In the genomic region with DNA sequence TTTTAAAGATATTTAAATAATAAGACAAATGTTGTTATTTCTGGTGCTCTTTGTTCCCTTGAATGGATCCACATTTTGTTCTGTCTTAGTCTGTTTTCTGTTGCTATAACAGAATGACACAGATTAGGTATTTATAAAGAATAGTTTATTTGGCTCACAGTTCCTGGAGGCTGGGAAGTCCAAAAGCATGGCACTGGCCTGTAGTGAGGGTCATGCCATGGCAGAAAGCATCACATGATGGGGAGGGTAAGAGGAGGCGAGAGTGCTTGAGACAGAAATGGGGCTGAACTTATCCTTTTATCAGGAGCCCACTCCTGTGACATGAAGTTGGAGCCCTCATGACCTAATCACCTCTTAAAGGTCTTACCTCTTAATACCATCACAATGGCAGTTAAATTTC, we compare ENCODE assay signal across 32 cellular contexts.
"Had no signal": no experiment of that assay in that cellular context is flagged by ENCODE, and none has a peak within 500 bp of the region (broad histone marks: within the 10 kb centered on the region; RNA-seq: fewer than 3 reads in every experiment).

No MANE protein-coding gene starts in this region.

- H3K27ac Mint-ChIP-seq: activated B cell treated with CpG ODN at 0.5 μM for 24 hours; activated CD8-positive, alpha-beta T cell treated with anti-CD3 and anti-CD28 coated beads for 36 hours; activated naive CD4-positive, alpha-beta T cell treated with anti-CD3 and anti-CD28 coated beads, Interleukin-2, amount 50 U/mL, for 72 hours; activated T-helper 17 cell treated with anti-CD3 and anti-CD28 coated beads, Interleukin-2, amount 50 U/mL, for 72 hours; T-helper 17 cell; T-helper 2 cell treated with Interferon-gamma antibody and Interleukin-4, amounts not matched to agents 5 μg/mL and 100 μg/mL, for 36 hours had no signal

- DNase-seq: activated B cell treated with CpG ODN at 0.5 μM for 24 hours; activated CD4-positive, alpha-beta T cell treated with anti-CD3 and anti-CD28 coated beads for 48 hours; activated CD4-positive, alpha-beta T cell treated with anti-CD3 and anti-CD28 coated beads, Interleukin-2, amount 50 U/mL, for 1 hour; activated CD4-positive, alpha-beta T cell treated with anti-CD3 and anti-CD28 coated beads, Interleukin-2, amount 50 U/mL, for 48 hours; activated CD8-positive, alpha-beta memory T cell treated with anti-CD3 and anti-CD28 coated beads for 24 hours; activated CD8-positive, alpha-beta T cell treated with anti-CD3 and anti-CD28 coated beads for 36 hours; activated effector memory CD4-positive, alpha-beta T cell treated with Interleukin-2 at 50 U/mL for 16 hours; activated gamma-delta T cell treated with Interleukin-2 at 50 U/mL for 16 hours; activated naive CD4-positive, alpha-beta T cell treated with Interleukin-2 at 50 U/mL for 16 hours; activated T-cell treated with anti-CD3 and anti-CD28 coated beads, Interleukin-2, amount 50 U/mL, for 4 hours; adrenal gland; amygdala; aorta; body of pancreas; caudate nucleus; cortex of kidney; dermis blood vessel endothelial cell; effector CD4-positive, alpha-beta T cell; foreskin fibroblast; glutamatergic neuron; heart left ventricle; T-helper 1 cell; T-helper 17 cell; T1000; WERI-Rb-1 had no signal

- ATAC-seq: activated CD4-positive, CD25-positive, alpha-beta regulatory T cell treated with anti-CD3 and anti-CD28 coated beads, Interleukin-2, amount 50 U/mL, for 24 hours; activated CD8-positive, alpha-beta T cell treated with anti-CD3 and anti-CD28 coated beads for 36 hours; activated naive CD4-positive, alpha-beta T cell treated with anti-CD3 and anti-CD28 coated beads, Interleukin-2, amount 50 U/mL, for 72 hours; activated T-cell treated with anti-CD3 and anti-CD28 coated beads, Interleukin-2, amount 50 U/mL, for 4 hours; activated T-helper 17 cell treated with anti-CD3 and anti-CD28 coated beads, Interleukin-2, amount 50 U/mL, for 72 hours; body of pancreas; esophagus mucosa; heart left ventricle; T-helper 17 cell had no signal

- H3K4me3 Mint-ChIP-seq: activated B cell treated with CpG ODN at 0.5 μM for 24 hours; activated CD8-positive, alpha-beta T cell treated with anti-CD3 and anti-CD28 coated beads for 36 hours; activated T-cell treated with anti-CD3 and anti-CD28 coated beads, Interleukin-2, amount 50 U/mL, for 4 hours; activated T-helper 17 cell treated with anti-CD3 and anti-CD28 coated beads, Interleukin-2, amount 50 U/mL, for 72 hours; T-helper 17 cell; T-helper 2 cell treated with Interferon-gamma antibody and Interleukin-4, amounts not matched to agents 5 μg/mL and 100 μg/mL, for 36 hours had no signal

- H3K27ac ChIP-seq: adrenal gland, body of pancreas, heart left ventricle, WERI-Rb-1 had no signal

- H3K27me3 ChIP-seq: adrenal gland, body of pancreas, heart left ventricle had no signal

- H3K27me3 Mint-ChIP-seq: activated B cell treated with CpG ODN at 0.5 μM for 24 hours; activated CD8-positive, alpha-beta T cell treated with anti-CD3 and anti-CD28 coated beads for 36 hours; activated T-helper 17 cell treated with anti-CD3 and anti-CD28 coated beads, Interleukin-2, amount 50 U/mL, for 72 hours; T-helper 17 cell had no signal

- FAIRE-seq: colon, frontal cortex had no signal

- H3K4me3 ChIP-seq: adrenal gland, body of pancreas, heart left ventricle had no signal

- H3K4me1 Mint-ChIP-seq: activated T-helper 17 cell treated with anti-CD3 and anti-CD28 coated beads, Interleukin-2, amount 50 U/mL, for 72 hours had no signal
